In the genomic region with DNA sequence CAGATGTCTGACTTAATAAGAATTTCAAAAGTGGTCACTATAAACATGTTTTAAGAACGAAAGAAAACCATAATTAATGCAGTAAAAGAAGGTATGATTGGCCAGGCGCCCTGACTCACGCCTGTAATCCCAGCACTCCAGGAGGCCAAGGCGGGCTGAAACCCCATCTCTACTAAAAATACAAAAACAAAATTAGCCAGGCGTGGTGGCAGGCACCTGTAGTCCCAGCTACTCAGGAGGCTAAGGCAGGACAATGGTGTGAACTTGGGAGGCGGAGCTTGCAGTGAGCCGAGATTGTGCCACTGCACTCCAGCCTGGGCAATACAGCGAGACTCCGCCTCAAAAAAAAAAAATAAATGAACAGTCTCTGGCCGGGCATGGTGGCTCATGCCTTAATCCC, we compare ENCODE assay signal across 1 cellular context.
TF ChIP-seq lines count a peak whose summit lies in the region.

No MANE protein-coding gene starts in this region.

TF ChIP-seq in HEK293, 187 proteins besides CTCF, POLR2A, EP300 and RAD21 (continued from another document):
- TF ChIP-seq TSHZ1 (tag by site-specific recombination; IDR thresholded peaks at IDR 0.05; ENCODE audit: borderline replicate concordance) = 0 out of 2 replicates have a peak, but pooled peaks have one; percentile 13
TF ChIP-seq in HEK293: peak in this region for 23; not testable (repeated sequence) for 164.
